8 cellular contexts compared by ENCODE assay signal in genomic region chr16:83808573-83809014, GRCh38. TPM values are rescaled to one million over a fixed set of nuclear protein-coding genes. Genes with fewer than 3 reads are reported as not detected.
DNase-seq lines count a peak whose midpoint lies in the region; ATAC-seq and TF ChIP-seq lines count a peak whose summit lies in the region.

No MANE protein-coding gene starts in this region.

- H3K4me1 ChIP-seq in breast epithelium = peaks cover 0 to 3% of the 10 kb centered on the region in 2 donors
- H3K4me1 ChIP-seq in mesodermal cell (ENCODE audit: control insufficient read depth, insufficient read depth, low read length, poor library complexity, severe bottlenecking) = peaks cover 13% of the 10 kb centered on the region

- H3K9me3 ChIP-seq in breast epithelium = no peaks in the 10 kb centered on the region
- no peaks in the 10 kb centered on the region for H3K9me3 ChIP-seq in mesodermal cell (ENCODE audit: control insufficient read depth, low read length)

- intact Hi-C loops in breast epithelium (cut with DNase I; ENCODE audit: low total_unique reads) = no loop called here

- WGBS in mesodermal cell (ENCODE audit: insufficient coverage in 2 of 2), 2 experiments = 36 to 37% methylated on average over 11 of the region's 11 CpGs

- TF ChIP-seq POLR2A in breast epithelium (IDR thresholded peaks at IDR 0.05) = no peak

- DNase-seq in breast epithelium (ENCODE audit: low spot score in 2 of 2) = no peak
- no peak for DNase-seq in NCI-H2107 (lab: John Stamatoyannopoulos, UW)
- DNase-seq in A172 (ENCODE audit: low spot score) = no peak

- H3K4me3 ChIP-seq in breast epithelium (peak overlapping the region; percentile 78 to 99 (median 98)), mesodermal cell (ENCODE audit: extremely low read depth, insufficient read depth, low read length, poor library complexity, severe bottlenecking) (peak overlapping the region; percentile 98)

- TF ChIP-seq CTCF in 22Rv1 (IDR thresholded peaks at IDR 0.05) (no peak), breast epithelium (IDR thresholded peaks at IDR 0.05) (no peak)

- ATAC-seq in HG03469 (IDR thresholded peaks at IDR 0.05; ENCODE audit: unreplicated experiment) (peak; percentile 4), GM21360 (IDR thresholded peaks at IDR 0.05; ENCODE audit: unreplicated experiment) (no peak), GM21515 (IDR thresholded peaks at IDR 0.05; ENCODE audit: unreplicated experiment) (no peak)

- H3K36me3 ChIP-seq in breast epithelium (no peaks in the 10 kb centered on the region), mesodermal cell (ENCODE audit: control insufficient read depth, insufficient read depth, low read length) (peaks cover 36% of the 10 kb centered on the region)

- H3K27ac ChIP-seq in 22Rv1 (peak overlapping the region; percentile 49), breast epithelium (peak overlapping the region; percentile 86 to 88), mesodermal cell (ENCODE audit: low read depth, low read length, severe bottlenecking) (peak overlapping the region; percentile 71)

- no peaks in the 10 kb centered on the region for H3K27me3 ChIP-seq in breast epithelium

RNA-seq across cellular contexts. Expression of gene HSBP1, which starts 0.8 kb away (rescaled TPM):
- total RNA-seq in breast epithelium = 10 to 100 TPM; 20.2 to 34.7 (median 29.7) TPM
- polyA plus RNA-seq in mesodermal cell (2013, experiment 1 of 2) = 201 TPM
- 229 TPM for polyA plus RNA-seq in mesodermal cell (2013, experiment 2 of 2)
- 36.6 and 40.9 TPM in 2 replicates for total RNA-seq in A172 (2014; rRNA removed; shearing (Covaris generic))
